Comparison of ENCODE assay signal across 8 cellular contexts in the genomic region with DNA sequence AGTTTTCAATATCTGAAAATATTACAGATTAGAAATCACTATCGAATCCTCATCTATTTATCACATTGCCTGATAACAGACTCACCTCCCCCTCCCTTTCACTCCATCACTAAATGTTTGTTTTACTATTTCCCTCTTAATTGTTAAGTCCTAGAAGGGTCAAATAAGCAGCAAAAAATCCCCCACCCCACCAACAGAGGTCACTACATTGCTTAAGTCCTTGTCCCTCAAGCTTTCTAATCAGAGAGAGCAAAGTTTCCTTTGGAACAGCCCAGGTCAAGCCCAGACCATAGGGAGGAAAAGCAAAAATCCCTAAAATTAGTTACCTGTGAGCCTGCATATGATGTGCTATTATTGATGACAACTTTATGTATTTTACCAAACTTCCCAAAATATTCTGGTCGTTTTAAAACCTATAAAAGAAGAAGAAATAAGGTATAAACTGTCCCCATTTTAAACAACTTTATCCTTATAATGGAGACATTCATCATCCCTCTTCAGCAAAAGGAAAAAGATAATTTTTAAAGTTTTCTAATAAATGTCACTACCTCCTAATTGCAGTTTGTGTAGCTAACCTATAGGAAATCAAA.
DNase-seq lines count a peak whose midpoint lies in the region; ATAC-seq and TF ChIP-seq lines count a peak whose summit lies in the region.

No MANE protein-coding gene starts in this region.

- H3K79me2 ChIP-seq in KMS-11 (ENCODE audit: insufficient read depth, low read depth), result no peaks in the 10 kb centered on the region
- no peaks in the 10 kb centered on the region for H3K79me2 ChIP-seq in fibroblast of lung (ENCODE audit: control insufficient read depth, insufficient read depth, low read length)

- no peak for TF ChIP-seq POLR2A in gastrocnemius medialis (IDR thresholded peaks at IDR 0.05)

- intact Hi-C loops in left ventricle myocardium superior (cut with micrococcal nuclease) (no loop called here), gastrocnemius medialis (cut with DNase I; ENCODE audit: low total_unique reads) (loop anchor here (10.0 kb wide), 1 partner anchor 140 kb away; the partner anchor contains the start of gene NUP205)

- H3K36me3 ChIP-seq in cardiac muscle cell (peaks cover 4% of the 10 kb centered on the region), KMS-11 (ENCODE audit: insufficient read depth) (no peaks in the 10 kb centered on the region), fibroblast of lung (ENCODE audit: control insufficient read depth, insufficient read depth, low read length) (peaks cover 2% of the 10 kb centered on the region), gastrocnemius medialis (no peaks in the 10 kb centered on the region)

- no peak overlapping the region for H3K27ac ChIP-seq in cardiac muscle cell
- no peak overlapping the region for H3K27ac ChIP-seq in KMS-11
- H3K27ac ChIP-seq in fibroblast of lung (ENCODE audit: insufficient read depth, low read length), result no peak overlapping the region
- no peak overlapping the region for H3K27ac ChIP-seq in gastrocnemius medialis

- in situ Hi-C loops in gastrocnemius medialis (cut with MboI; ENCODE audit: low sequenced_read_pairs in 4 of 4), result no loop called here

- H2AFZ ChIP-seq in KMS-11 (ENCODE audit: low read depth) (no peak overlapping the region), fibroblast of lung (ENCODE audit: low read length) (no peak overlapping the region)

- H3K4me3 ChIP-seq in cardiac muscle cell (no peak overlapping the region), KMS-11 (IDR thresholded peaks at IDR 0.05; ENCODE audit: insufficient read depth, low read depth, low read length) (no peak overlapping the region), fibroblast of lung (replicated peaks in 1 of 4; ENCODE audit: control extremely low read depth in 1 of 4, insufficient read depth in 1 of 4, low read depth in 3 of 4, low read length in 4 of 4) (no peak overlapping the region), gastrocnemius medialis (no peak overlapping the region)

- 0 out of 2 replicates have a peak, but pooled peaks cover 8% of the 10 kb centered on the region for H4K20me1 ChIP-seq in KMS-11 (ENCODE audit: insufficient read depth)
- H4K20me1 ChIP-seq in fibroblast of lung (ENCODE audit: control insufficient read depth, extremely low read depth, insufficient read depth, low read length), result no peaks in the 10 kb centered on the region

- H3K9ac ChIP-seq in KMS-11 (no peak overlapping the region), fibroblast of lung (ENCODE audit: insufficient read depth, low read length) (no peak overlapping the region)

- ATAC-seq in left ventricle myocardium superior, result no peak
- no peak for ATAC-seq in gastrocnemius medialis

- peak; percentile 60 to 73 for DNase-seq in cardiac muscle cell (ENCODE audit: low read depth in 1 of 2, low spot score in 1 of 2)
- no peak for DNase-seq in left ventricle myocardium superior
- peak; percentile 4 to 47 for DNase-seq in SW 1271 (lab: John Stamatoyannopoulos, UW)
- DNase-seq in fibroblast of lung (ENCODE audit: low read depth in 2 of 2), result peak; percentile 52 to 78
- no peak for DNase-seq in gastrocnemius medialis
- DNase-seq in DMS79 treated with DMSO at 0.1 percent for 48 hours (lab: John Stamatoyannopoulos, UW), result no peak
- DNase-seq in NK-92 treated with Interleukin-12 subunit alpha and Interleukin-12 subunit beta, amount 100 ng/mL, for 24 hours (lab: John Stamatoyannopoulos, UW), result no peak

- H3K9me3 ChIP-seq in cardiac muscle cell (ENCODE audit: low read depth), result no peaks in the 10 kb centered on the region
- H3K9me3 ChIP-seq in fibroblast of lung (ENCODE audit: control insufficient read depth, insufficient read depth, low read depth, low read length), result no peaks in the 10 kb centered on the region
- no peaks in the 10 kb centered on the region for H3K9me3 ChIP-seq in gastrocnemius medialis

- H3K27me3 ChIP-seq in cardiac muscle cell, result no peaks in the 10 kb centered on the region
- no peaks in the 10 kb centered on the region for H3K27me3 ChIP-seq in KMS-11 (ENCODE audit: insufficient read depth, low read depth)
- H3K27me3 ChIP-seq in fibroblast of lung (ENCODE audit: control insufficient read depth, insufficient read depth, low read length), result no peaks in the 10 kb centered on the region
- H3K27me3 ChIP-seq in gastrocnemius medialis, result no peaks in the 10 kb centered on the region

- TF ChIP-seq CTCF in cardiac muscle cell (IDR thresholded peaks at IDR 0.05; ENCODE audit: low read depth, low read length) (peak; percentile 68), KMS-11 (conservative IDR thresholded peaks at IDR 0.05; ENCODE audit: low read depth, low read length) (peak; percentile 91), fibroblast of lung (conservative IDR thresholded peaks at IDR 0.05 in 1 of 2, IDR thresholded peaks at IDR 0.05 in 1 of 2; ENCODE audit: low read depth in 1 of 2, low read length in 2 of 2) (peak; percentile 58 to 70), gastrocnemius medialis (IDR thresholded peaks at IDR 0.05 in 4 of 5, conservative IDR thresholded peaks at IDR 0.05 in 1 of 5) (peak in 3 of 5 experiments; percentile 11 to 45 (median 36))

- H3K4me2 ChIP-seq in KMS-11 (no peak overlapping the region), fibroblast of lung (ENCODE audit: extremely low read depth, insufficient read depth, low read length) (no peak overlapping the region)

- H3K4me1 ChIP-seq in cardiac muscle cell (ENCODE audit: low read depth), result no peaks in the 10 kb centered on the region
- H3K4me1 ChIP-seq in KMS-11 (ENCODE audit: low read depth, poor library complexity, severe bottlenecking), result no peaks in the 10 kb centered on the region
- H3K4me1 ChIP-seq in fibroblast of lung (ENCODE audit: control insufficient read depth, extremely low read depth, insufficient read depth, low read length), result no peaks in the 10 kb centered on the region
- peaks cover 0 to 1% of the 10 kb centered on the region in 2 donors for H3K4me1 ChIP-seq in gastrocnemius medialis

Comparison
In these comparisons a context has a peak if more than half of its experiments do, and no peak if none do; other contexts are left out.
1. DNase-seq: peak in cardiac muscle cell (2 of 2), SW 1271 (2 of 2) and fibroblast of lung (2 of 2); none in left ventricle myocardium superior (single experiment), gastrocnemius medialis (0 of 2), DMS79 treated with DMSO at 0.1 percent for 48 hours (single experiment) and NK-92 treated with Interleukin-12 subunit alpha and Interleukin-12 subunit beta, amount 100 ng/mL, for 24 hours (single experiment).
2. CTCF ChIP-seq: peak in every context shown above with its lines; median percentile 91 in KMS-11; 68 in cardiac muscle cell; 64 in fibroblast of lung; 36 in gastrocnemius medialis.